In genomic region chr12:53223391-53224267, GRCh38 we compare ENCODE assay signal across 8 cellular contexts. TPM values are rescaled to one million over a fixed set of nuclear protein-coding genes. Genes with fewer than 3 reads are reported as not detected.
DNase-seq lines count a peak whose midpoint lies in the region; ATAC-seq and TF ChIP-seq lines count a peak whose summit lies in the region.

No MANE protein-coding gene starts in this region.

- peak overlapping the region; percentile 12; the same call in 1 of the 2 replicates for H3K4me3 ChIP-seq in HUES6 (ENCODE audit: low read depth, low read length)
- no peak overlapping the region for H3K4me3 ChIP-seq in gastroesophageal sphincter
- peak overlapping the region in 1 of 3 donors; percentile 27 for H3K4me3 ChIP-seq in skeletal muscle tissue (ENCODE audit: low read length in 3 of 3)

- H3K27me3 ChIP-seq in HUES6 (ENCODE audit: control insufficient read depth, insufficient read depth, low read length) = peaks cover 12% of the 10 kb centered on the region
- H3K27me3 ChIP-seq in gastroesophageal sphincter = no peaks in the 10 kb centered on the region
- no peaks in the 10 kb centered on the region for H3K27me3 ChIP-seq in skeletal muscle tissue (ENCODE audit: control insufficient read depth in 3 of 3, insufficient read depth in 3 of 3, low read length in 3 of 3)

- no peak for TF ChIP-seq POLR2A in gastroesophageal sphincter (IDR thresholded peaks at IDR 0.05)

- peaks cover 32% of the 10 kb centered on the region for H3K36me3 Mint-ChIP-seq in activated T-helper 1 cell treated with anti-CD3 and anti-CD28 coated beads, Interleukin-12 subunit alpha, Interleukin-12 subunit beta, Interleukin-2, Interleukin-4 antibody, amounts not matched to agents 30 ng/mL and 10 ng/mL and 1 ng/mL, durations not matched to agents 14 hours and 24 hours and 36 hours (ENCODE audit: low read depth)

- TF ChIP-seq CTCF in gastroesophageal sphincter (IDR thresholded peaks at IDR 0.05) = no peak

- H3K27ac ChIP-seq in HUES6 (ENCODE audit: low read depth, low read length) = no peak overlapping the region
- peak overlapping the region; percentile 89 to 99 (median 96) for H3K27ac ChIP-seq in gastroesophageal sphincter
- H3K27ac ChIP-seq in skeletal muscle tissue (ENCODE audit: low read depth, low read length) = peak overlapping the region; percentile 7

- 15 to 25% methylated on average over 7 to 10 of the region's 21 CpGs for WGBS in gastroesophageal sphincter (ENCODE audit: low coverage in 1 of 2), 2 donors

- H3K27ac Mint-ChIP-seq in activated T-helper 1 cell treated with anti-CD3 and anti-CD28 coated beads, Interleukin-12 subunit alpha, Interleukin-12 subunit beta, Interleukin-2, Interleukin-4 antibody, amounts not matched to agents 30 ng/mL and 10 ng/mL and 1 ng/mL, durations not matched to agents 14 hours and 24 hours and 36 hours = peak overlapping the region; percentile 77

- ATAC-seq in gastroesophageal sphincter (no peak), HG03442 (IDR thresholded peaks at IDR 0.05; ENCODE audit: unreplicated experiment) (no peak)

- no peak for TF ChIP-seq EP300 in gastroesophageal sphincter (IDR thresholded peaks at IDR 0.05)

- peaks cover 47% of the 10 kb centered on the region for H3K4me1 ChIP-seq in HUES6 (ENCODE audit: control insufficient read depth, insufficient read depth, low read length)
- H3K4me1 ChIP-seq in gastroesophageal sphincter = peaks cover 0 to 97% (median 43%) of the 10 kb centered on the region in 3 donors
- H3K4me1 ChIP-seq in skeletal muscle tissue (ENCODE audit: control insufficient read depth in 3 of 3, insufficient read depth in 3 of 3, low read length in 3 of 3) = peaks cover 36 to 49% (median 41%) of the 10 kb centered on the region in 3 donors

- peaks cover 75% of the 10 kb centered on the region for H3K4me1 Mint-ChIP-seq in activated T-helper 1 cell treated with anti-CD3 and anti-CD28 coated beads, Interleukin-12 subunit alpha, Interleukin-12 subunit beta, Interleukin-2, Interleukin-4 antibody, amounts not matched to agents 30 ng/mL and 10 ng/mL and 1 ng/mL, durations not matched to agents 14 hours and 24 hours and 36 hours (ENCODE audit: low read depth)

- H3K4me3 Mint-ChIP-seq in activated T-helper 1 cell treated with anti-CD3 and anti-CD28 coated beads, Interleukin-12 subunit alpha, Interleukin-12 subunit beta, Interleukin-2, Interleukin-4 antibody, amounts not matched to agents 30 ng/mL and 10 ng/mL and 1 ng/mL, durations not matched to agents 14 hours and 24 hours and 36 hours = peak overlapping the region; percentile 71

- H3K36me3 ChIP-seq in HUES6 (ENCODE audit: control insufficient read depth, insufficient read depth, low read length) = no peaks in the 10 kb centered on the region; the same call in 1 of the 2 replicates
- peaks cover 0 to 23% of the 10 kb centered on the region in 2 donors for H3K36me3 ChIP-seq in gastroesophageal sphincter
- H3K36me3 ChIP-seq in skeletal muscle tissue (ENCODE audit: control insufficient read depth in 3 of 3, insufficient read depth in 3 of 3, low read length in 3 of 3) = no peaks in the 10 kb centered on the region

- H3K27me3 Mint-ChIP-seq in activated T-helper 1 cell treated with anti-CD3 and anti-CD28 coated beads, Interleukin-12 subunit alpha, Interleukin-12 subunit beta, Interleukin-2, Interleukin-4 antibody, amounts not matched to agents 30 ng/mL and 10 ng/mL and 1 ng/mL, durations not matched to agents 14 hours and 24 hours and 36 hours (ENCODE audit: insufficient read depth) = peaks cover 2% of the 10 kb centered on the region

- intact Hi-C loops in activated T-helper 1 cell treated with anti-CD3 and anti-CD28 coated beads, Interleukin-12 subunit alpha, Interleukin-12 subunit beta, Interleukin-2, Interleukin-4 antibody, amounts not matched to agents 30 ng/mL and 10 ng/mL and 1 ng/mL, durations not matched to agents 14 hours and 24 hours and 36 hours (cut with micrococcal nuclease) = loop anchor here (5.0 kb wide), 2 partner anchors 229 to 404 kb away; partner anchors contain the start of genes ATF7 and PCBP2

- H3K9me3 ChIP-seq in HUES6 (ENCODE audit: control insufficient read depth, insufficient read depth, low read depth, low read length) (no peaks in the 10 kb centered on the region), gastroesophageal sphincter (no peaks in the 10 kb centered on the region), skeletal muscle tissue (ENCODE audit: control insufficient read depth in 3 of 3, low read length in 3 of 3) (no peaks in the 10 kb centered on the region)

- no peaks in the 10 kb centered on the region for H3K9me3 Mint-ChIP-seq in activated T-helper 1 cell treated with anti-CD3 and anti-CD28 coated beads, Interleukin-12 subunit alpha, Interleukin-12 subunit beta, Interleukin-2, Interleukin-4 antibody, amounts not matched to agents 30 ng/mL and 10 ng/mL and 1 ng/mL, durations not matched to agents 14 hours and 24 hours and 36 hours

- no peak for DNase-seq in activated T-helper 1 cell treated with anti-CD3 and anti-CD28 coated beads, Interleukin-12 subunit alpha, Interleukin-12 subunit beta, Interleukin-2, Interleukin-4 antibody, amounts not matched to agents 30 ng/mL and 10 ng/mL and 1 ng/mL, durations not matched to agents 14 hours and 24 hours and 36 hours (ENCODE audit: low spot score)
- DNase-seq in NCI-H1092 treated with DMSO at 0.1 percent for 48 hours (lab: John Stamatoyannopoulos, UW) = no peak
- no peak for DNase-seq in mesenteric fat pad (ENCODE audit: low spot score)
- no peak for DNase-seq in SKM-1 treated with dmso at 0.1 percent for 144 hours (lab: John Stamatoyannopoulos, UW; ENCODE audit: unreplicated experiment)

- H3K9ac ChIP-seq in HUES6 (ENCODE audit: low read length) = no peak overlapping the region
- peak overlapping the region; percentile 13 to 41 (median 23) for H3K9ac ChIP-seq in skeletal muscle tissue (ENCODE audit: low read depth in 1 of 3, low read length in 3 of 3)

RNA-seq across cellular contexts. Expression of gene RARG, which starts 8.4 kb away (rescaled TPM):
- total RNA-seq in activated T-helper 1 cell treated with anti-CD3 and anti-CD28 coated beads, Interleukin-12 subunit alpha, Interleukin-12 subunit beta, Interleukin-2, Interleukin-4 antibody, amounts not matched to agents 30 ng/mL and 10 ng/mL and 1 ng/mL, durations not matched to agents 14 hours and 24 hours and 36 hours = 58.6 and 61.6 TPM in 2 replicates
- total RNA-seq in gastroesophageal sphincter = 10 to 100 TPM; 15.6 to 26.6 (median 22.9) TPM
- 12.5 TPM for total RNA-seq in skeletal muscle tissue
- 18.0 TPM for total RNA-seq in mesenteric fat pad

RNA-seq across cellular contexts. Expression of gene ITGB7, which starts 16.6 kb away (rescaled TPM):
- 258 and 266 TPM in 2 replicates for total RNA-seq in activated T-helper 1 cell treated with anti-CD3 and anti-CD28 coated beads, Interleukin-12 subunit alpha, Interleukin-12 subunit beta, Interleukin-2, Interleukin-4 antibody, amounts not matched to agents 30 ng/mL and 10 ng/mL and 1 ng/mL, durations not matched to agents 14 hours and 24 hours and 36 hours
- total RNA-seq in gastroesophageal sphincter = 1 to 10 TPM in 2 of 4 donors, under 1 TPM in 2; 0.40 to 5.8 (median 2.6) TPM
- 1.6 TPM for total RNA-seq in skeletal muscle tissue
- total RNA-seq in mesenteric fat pad = 2.3 TPM

RNA-seq across cellular contexts. Expression of gene CSAD, which starts 42.9 kb away (rescaled TPM):
- total RNA-seq in activated T-helper 1 cell treated with anti-CD3 and anti-CD28 coated beads, Interleukin-12 subunit alpha, Interleukin-12 subunit beta, Interleukin-2, Interleukin-4 antibody, amounts not matched to agents 30 ng/mL and 10 ng/mL and 1 ng/mL, durations not matched to agents 14 hours and 24 hours and 36 hours = 21.7 and 22.6 TPM in 2 replicates
- total RNA-seq in gastroesophageal sphincter = 10 to 100 TPM; 11.3 to 47.5 (median 24.1) TPM
- total RNA-seq in skeletal muscle tissue = 16.7 TPM
- 296 TPM for total RNA-seq in mesenteric fat pad

RNA-seq across cellular contexts. Expression of gene ZNF740, which starts 43.1 kb away (rescaled TPM):
- total RNA-seq in activated T-helper 1 cell treated with anti-CD3 and anti-CD28 coated beads, Interleukin-12 subunit alpha, Interleukin-12 subunit beta, Interleukin-2, Interleukin-4 antibody, amounts not matched to agents 30 ng/mL and 10 ng/mL and 1 ng/mL, durations not matched to agents 14 hours and 24 hours and 36 hours = 48.1 and 52.8 TPM in 2 replicates
- total RNA-seq in gastroesophageal sphincter (10 to 100 TPM; 14.9 to 27.7 (median 17.4) TPM), skeletal muscle tissue (16.7 TPM), mesenteric fat pad (39.7 TPM)

RNA-seq across cellular contexts. Expression of gene ESPL1, which starts 44.5 kb away (rescaled TPM):
- total RNA-seq in activated T-helper 1 cell treated with anti-CD3 and anti-CD28 coated beads, Interleukin-12 subunit alpha, Interleukin-12 subunit beta, Interleukin-2, Interleukin-4 antibody, amounts not matched to agents 30 ng/mL and 10 ng/mL and 1 ng/mL, durations not matched to agents 14 hours and 24 hours and 36 hours = 61.2 and 68.4 TPM in 2 replicates
- total RNA-seq in gastroesophageal sphincter (1 to 10 TPM in 2 of 4 donors, under 1 TPM in 2; 0.13 to 2.3 (median 0.64) TPM), skeletal muscle tissue (2.6 TPM), mesenteric fat pad (0.67 TPM)

Comparison
In these comparisons a context has a peak if more than half of its experiments do, and no peak if none do; other contexts are left out.
1. RNA of gene ITGB7, which starts 16.6 kb away (total RNA-seq): 258 to 266 TPM in activated T-helper 1 cell treated with anti-CD3 and anti-CD28 coated beads, Interleukin-12 subunit alpha, Interleukin-12 subunit beta, Interleukin-2, Interleukin-4 antibody, amounts not matched to agents 30 ng/mL and 10 ng/mL and 1 ng/mL, durations not matched to agents 14 hours and 24 hours and 36 hours; 0.40 to 5.8 TPM in gastroesophageal sphincter, 2.3 TPM in mesenteric fat pad (single experiment) and 1.6 TPM in skeletal muscle tissue (single experiment); every median in the first group is over 10 times any median in the second.